8 cellular contexts compared by ENCODE assay signal in the genomic region with DNA sequence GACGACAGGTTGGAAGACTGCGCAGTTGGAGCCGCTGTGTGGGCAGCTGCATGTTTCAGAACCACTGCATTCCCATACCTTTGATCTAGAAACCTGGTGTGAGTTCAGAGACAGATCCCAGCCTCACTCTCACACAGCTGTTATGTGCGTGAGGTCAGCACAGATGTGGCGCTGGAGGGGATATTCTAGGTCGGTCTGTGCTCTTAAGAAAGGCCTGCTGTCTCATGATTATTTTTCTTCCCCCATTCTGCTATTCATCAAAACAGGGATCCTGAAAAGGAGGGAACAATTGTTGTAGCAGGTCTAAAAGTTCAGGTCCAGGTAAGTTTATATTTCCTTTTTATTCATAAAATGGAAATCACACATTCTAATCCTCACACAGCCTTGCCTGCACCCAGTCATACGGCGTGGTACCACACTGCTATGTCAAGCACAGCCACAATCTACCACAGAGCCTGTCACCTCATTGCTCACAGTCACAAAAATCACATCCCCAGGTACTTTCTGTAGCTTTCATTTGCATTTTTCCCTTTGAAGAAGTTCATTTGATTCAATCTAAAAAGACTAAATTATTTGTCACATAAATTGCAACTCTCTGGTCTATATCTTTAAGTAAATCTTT. TPM values are rescaled to one million over a fixed set of nuclear protein-coding genes. Genes with fewer than 3 reads are reported as not detected.
DNase-seq lines count a peak whose midpoint lies in the region; ATAC-seq lines count a peak whose summit lies in the region.

No MANE protein-coding gene starts in this region.

- intact Hi-C loops in activated CD4-positive, alpha-beta T cell treated with anti-CD3 and anti-CD28 coated beads, Interleukin-2, amount 10 ng/mL, durations not matched to agents 24 days and 14 days (cut with micrococcal nuclease) = loop anchor here (1.0 to 10.0 kb wide), 4 partner anchors 26 to 287 kb away; a partner anchor contains a TSS
- intact Hi-C loops in right cardiac atrium (cut with DNase I) = no loop called here

- H3K9me3 Mint-ChIP-seq in activated CD4-positive, alpha-beta T cell treated with anti-CD3 and anti-CD28 coated beads, Interleukin-2, amount 10 ng/mL, durations not matched to agents 24 days and 14 days = peaks cover 5% of the 10 kb centered on the region
- H3K9me3 Mint-ChIP-seq in activated CD8-positive, alpha-beta T cell treated with anti-CD3 and anti-CD28 coated beads, Interleukin-2, amount 10 ng/mL, durations not matched to agents 7 days and 5 days (ENCODE audit: insufficient read depth) = peaks cover 4% of the 10 kb centered on the region
- H3K9me3 Mint-ChIP-seq in stimulated activated memory B cell treated with anti-CD40 and anti-IgM and Interleukin-4, amounts not matched to agents 10 μg/mL and 1 μg/mL and 100 μg/mL, for 72 hours = peaks cover 3% of the 10 kb centered on the region

- H3K27ac Mint-ChIP-seq in activated CD4-positive, alpha-beta T cell treated with anti-CD3 and anti-CD28 coated beads, Interleukin-2, amount 10 ng/mL, durations not matched to agents 24 days and 14 days = peak overlapping the region; percentile 95
- peak overlapping the region; percentile 94 for H3K27ac Mint-ChIP-seq in activated CD8-positive, alpha-beta T cell treated with anti-CD3 and anti-CD28 coated beads, Interleukin-2, amount 10 ng/mL, durations not matched to agents 7 days and 5 days
- H3K27ac Mint-ChIP-seq in stimulated activated memory B cell treated with anti-CD40 and anti-IgM and Interleukin-4, amounts not matched to agents 10 μg/mL and 1 μg/mL and 100 μg/mL, for 72 hours = peak overlapping the region; percentile 94

- POLR2A ChIA-PET in activated CD8-positive, alpha-beta T cell treated with anti-CD3 and anti-CD28 coated beads, Interleukin-2, amount 10 ng/mL, durations not matched to agents 7 days and 5 days (lab: Charles Lee) = interaction anchor here (0.9 to 2.4 kb wide), 6 partner anchors 19 to 109 kb away, joined by 3 to 24 read pairs (median 4); a partner anchor contains a TSS

- peaks cover 32% of the 10 kb centered on the region for H3K36me3 Mint-ChIP-seq in activated CD4-positive, alpha-beta T cell treated with anti-CD3 and anti-CD28 coated beads, Interleukin-2, amount 10 ng/mL, durations not matched to agents 24 days and 14 days (ENCODE audit: low read depth)
- peaks cover 39% of the 10 kb centered on the region for H3K36me3 Mint-ChIP-seq in activated CD8-positive, alpha-beta T cell treated with anti-CD3 and anti-CD28 coated beads, Interleukin-2, amount 10 ng/mL, durations not matched to agents 7 days and 5 days (ENCODE audit: low read depth)
- H3K36me3 Mint-ChIP-seq in stimulated activated memory B cell treated with anti-CD40 and anti-IgM and Interleukin-4, amounts not matched to agents 10 μg/mL and 1 μg/mL and 100 μg/mL, for 72 hours = peaks cover 21% of the 10 kb centered on the region

- H3K4me1 ChIP-seq in right cardiac atrium (ENCODE audit: control insufficient read depth, insufficient read depth, low read length) = no peaks in the 10 kb centered on the region

- no peaks in the 10 kb centered on the region for H3K27me3 ChIP-seq in right cardiac atrium (ENCODE audit: control insufficient read depth, insufficient read depth)

- CTCF ChIA-PET in activated CD8-positive, alpha-beta T cell treated with anti-CD3 and anti-CD28 coated beads, Interleukin-2, amount 10 ng/mL, durations not matched to agents 7 days and 5 days (lab: Charles Lee) = interaction anchor here (0.7 to 2.2 kb wide), 4 partner anchors 27 to 93 kb away, joined by 3 to 11 read pairs (median 4); a partner anchor contains a TSS

- H3K4me3 Mint-ChIP-seq in activated CD4-positive, alpha-beta T cell treated with anti-CD3 and anti-CD28 coated beads, Interleukin-2, amount 10 ng/mL, durations not matched to agents 24 days and 14 days = peak overlapping the region; percentile 90
- H3K4me3 Mint-ChIP-seq in activated CD8-positive, alpha-beta T cell treated with anti-CD3 and anti-CD28 coated beads, Interleukin-2, amount 10 ng/mL, durations not matched to agents 7 days and 5 days = peak overlapping the region; percentile 89
- peak overlapping the region; percentile 94 for H3K4me3 Mint-ChIP-seq in stimulated activated memory B cell treated with anti-CD40 and anti-IgM and Interleukin-4, amounts not matched to agents 10 μg/mL and 1 μg/mL and 100 μg/mL, for 72 hours

- peak overlapping the region; percentile 93 for H3K4me3 ChIP-seq in right cardiac atrium (ENCODE audit: low read length)

- H3K9me3 ChIP-seq in right cardiac atrium (ENCODE audit: control insufficient read depth, low read length) = no peaks in the 10 kb centered on the region

- H3K4me1 Mint-ChIP-seq in activated CD4-positive, alpha-beta T cell treated with anti-CD3 and anti-CD28 coated beads, Interleukin-2, amount 10 ng/mL, durations not matched to agents 24 days and 14 days = peaks cover 21% of the 10 kb centered on the region
- H3K4me1 Mint-ChIP-seq in activated CD8-positive, alpha-beta T cell treated with anti-CD3 and anti-CD28 coated beads, Interleukin-2, amount 10 ng/mL, durations not matched to agents 7 days and 5 days (ENCODE audit: low read depth) = peaks cover 32% of the 10 kb centered on the region
- peaks cover 20% of the 10 kb centered on the region for H3K4me1 Mint-ChIP-seq in stimulated activated memory B cell treated with anti-CD40 and anti-IgM and Interleukin-4, amounts not matched to agents 10 μg/mL and 1 μg/mL and 100 μg/mL, for 72 hours

- no peaks in the 10 kb centered on the region for H3K27me3 Mint-ChIP-seq in activated CD4-positive, alpha-beta T cell treated with anti-CD3 and anti-CD28 coated beads, Interleukin-2, amount 10 ng/mL, durations not matched to agents 24 days and 14 days
- no peaks in the 10 kb centered on the region for H3K27me3 Mint-ChIP-seq in activated CD8-positive, alpha-beta T cell treated with anti-CD3 and anti-CD28 coated beads, Interleukin-2, amount 10 ng/mL, durations not matched to agents 7 days and 5 days (ENCODE audit: low read depth)
- H3K27me3 Mint-ChIP-seq in stimulated activated memory B cell treated with anti-CD40 and anti-IgM and Interleukin-4, amounts not matched to agents 10 μg/mL and 1 μg/mL and 100 μg/mL, for 72 hours = no peaks in the 10 kb centered on the region

- DNase-seq in activated CD4-positive, alpha-beta T cell treated with anti-CD3 and anti-CD28 coated beads, Interleukin-2, amount 10 ng/mL, durations not matched to agents 24 days and 14 days = no peak
- DNase-seq in activated CD4-positive, alpha-beta T cell treated with anti-CD3 and anti-CD28 coated beads for 4 hours = no peak
- DNase-seq in activated CD8-positive, alpha-beta T cell treated with anti-CD3 and anti-CD28 coated beads, Interleukin-2, amount 10 ng/mL, durations not matched to agents 7 days and 5 days = peak; percentile 36
- DNase-seq in right cardiac atrium (no peak), NCI-H1694 (lab: John Stamatoyannopoulos, UW) (no peak), CD1c-positive myeloid dendritic cell (ENCODE audit: extremely low spot score) (no peak)

- ATAC-seq in activated CD8-positive, alpha-beta T cell treated with anti-CD3 and anti-CD28 coated beads, Interleukin-2, amount 10 ng/mL, durations not matched to agents 7 days and 5 days = peak; percentile 1
- ATAC-seq in right cardiac atrium (peak; percentile 7 to 9), GM18867 (IDR thresholded peaks at IDR 0.05; ENCODE audit: unreplicated experiment) (no peak)
- no peak for ATAC-seq in stimulated activated memory B cell treated with anti-CD40 and anti-IgM and Interleukin-4, amounts not matched to agents 10 μg/mL and 1 μg/mL and 100 μg/mL, for 72 hours

- peak overlapping the region; percentile 88 for H3K27ac ChIP-seq in right cardiac atrium (ENCODE audit: low read length)

- 68% methylated on average over 8 of the region's 8 CpGs for WGBS in right cardiac atrium

RNA-seq across cellular contexts. Expression of a gene that starts 0.8 kb away (rescaled TPM):
- 4.4 and 6.7 TPM in 2 replicates for total RNA-seq in activated CD4-positive, alpha-beta T cell treated with anti-CD3 and anti-CD28 coated beads, Interleukin-2, amount 10 ng/mL, durations not matched to agents 24 days and 14 days
- 1 to 10 TPM; 4.9 to 5.2 TPM for total RNA-seq in activated CD8-positive, alpha-beta T cell treated with anti-CD3 and anti-CD28 coated beads, Interleukin-2, amount 10 ng/mL, durations not matched to agents 7 days and 5 days
- total RNA-seq in right cardiac atrium = 10 to 100 TPM in 1 of 4 donors, 1 to 10 TPM in 3; 5.8 to 10.8 (median 9.0) TPM
- 4.4 TPM for polyA plus RNA-seq in right cardiac atrium

RNA-seq across cellular contexts. Expression of a gene that starts 26.7 kb away (rescaled TPM):
- 192 and 193 TPM in 2 replicates for total RNA-seq in activated CD4-positive, alpha-beta T cell treated with anti-CD3 and anti-CD28 coated beads, Interleukin-2, amount 10 ng/mL, durations not matched to agents 24 days and 14 days
- 100 to 1,000 TPM; 120 to 121 TPM for total RNA-seq in activated CD8-positive, alpha-beta T cell treated with anti-CD3 and anti-CD28 coated beads, Interleukin-2, amount 10 ng/mL, durations not matched to agents 7 days and 5 days
- total RNA-seq in right cardiac atrium = 10 to 100 TPM; 66.7 to 82.3 (median 70.6) TPM
- polyA plus RNA-seq in right cardiac atrium = 73.6 TPM

RNA-seq across cellular contexts. Expression of a gene that starts 58.3 kb away (rescaled TPM):
- total RNA-seq in activated CD4-positive, alpha-beta T cell treated with anti-CD3 and anti-CD28 coated beads, Interleukin-2, amount 10 ng/mL, durations not matched to agents 24 days and 14 days = 19.5 and 24.6 TPM in 2 replicates
- 10 to 100 TPM; 27.4 to 30.3 TPM for total RNA-seq in activated CD8-positive, alpha-beta T cell treated with anti-CD3 and anti-CD28 coated beads, Interleukin-2, amount 10 ng/mL, durations not matched to agents 7 days and 5 days
- total RNA-seq in right cardiac atrium = 10 to 100 TPM; 29.5 to 35.2 (median 30.9) TPM
- 15.3 TPM for polyA plus RNA-seq in right cardiac atrium

Comparison
In these comparisons a context has a peak if more than half of its experiments do, and no peak if none do; other contexts are left out.
1. ATAC-seq: peak in activated CD8-positive, alpha-beta T cell treated with anti-CD3 and anti-CD28 coated beads, Interleukin-2, amount 10 ng/mL, durations not matched to agents 7 days and 5 days (single experiment) and right cardiac atrium (2 of 2); none in stimulated activated memory B cell treated with anti-CD40 and anti-IgM and Interleukin-4, amounts not matched to agents 10 μg/mL and 1 μg/mL and 100 μg/mL, for 72 hours (single experiment) and GM18867 (single experiment).
2. Peak in every context shown above with its lines, with median percentiles within 50 percentile points of each other: H3K27ac Mint-ChIP-seq and H3K4me3 Mint-ChIP-seq.